ENCODE assay signal across 22 cellular contexts in the genomic region with DNA sequence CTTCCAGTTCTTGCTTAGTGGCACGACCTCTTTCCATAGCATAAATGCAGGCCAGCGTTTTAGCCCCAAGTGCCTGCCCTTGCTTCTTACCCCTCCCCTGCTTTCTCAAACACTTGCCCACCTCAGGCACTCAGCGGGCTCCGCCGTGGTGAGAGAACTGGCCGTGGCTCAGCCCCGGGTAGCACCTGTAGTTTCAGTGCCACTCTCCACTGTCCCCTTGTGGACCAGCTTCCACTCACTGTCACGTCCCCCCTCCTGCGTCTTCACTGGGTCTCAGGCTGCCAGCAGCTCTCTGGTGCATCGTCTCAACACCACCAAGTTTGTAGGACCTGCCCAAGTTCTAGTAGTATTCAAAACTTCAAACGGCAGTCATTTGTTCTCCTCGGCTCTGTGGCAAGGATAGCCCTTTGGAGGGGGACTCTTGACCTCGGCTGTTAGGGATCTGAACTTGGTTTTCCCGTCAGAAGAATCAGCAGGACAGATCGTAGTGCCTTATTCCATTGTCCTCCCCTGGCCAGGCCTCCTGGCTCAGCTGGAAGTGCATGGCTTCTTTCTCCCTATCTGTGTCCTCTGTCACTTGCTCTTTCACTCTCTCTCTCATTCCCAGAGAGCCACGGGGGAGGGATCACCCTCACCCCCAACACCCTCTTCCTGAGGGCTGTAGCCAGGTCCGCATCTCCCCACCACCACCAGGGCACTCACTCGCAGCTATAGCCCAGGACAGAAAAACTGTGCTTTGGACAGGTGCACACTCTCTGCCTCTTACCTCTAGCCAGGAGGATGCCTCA.
"Had no signal": no experiment of that assay in that cellular context is flagged by ENCODE, and none has a peak within 500 bp of the region (broad histone marks: within the 10 kb centered on the region; RNA-seq: fewer than 3 reads in every experiment).

No MANE protein-coding gene starts in this region.

- ATAC-seq: activated CD4-positive, CD25-positive, alpha-beta regulatory T cell treated with anti-CD3 and anti-CD28 coated beads, Interleukin-2, amount 50 U/mL, for 24 hours; activated naive CD8-positive, alpha-beta T cell treated with anti-CD3 and anti-CD28 coated beads, Interleukin-2, amount 50 U/mL, for 24 hours; activated T-cell treated with anti-CD3 and anti-CD28 coated beads, Interleukin-2, amount 50 U/mL, for 72 hours; body of pancreas; foreskin keratinocyte; natural killer cell treated with Interleukin-12 subunit alpha and Interleukin-12 subunit beta and Interleukin-15 and Interleukin-18, amount 100 ng/mL, for 72 hours had no signal

- H3K36me3 ChIP-seq: cardiac muscle cell, ovary had no signal

- DNase-seq: activated CD4-positive, alpha-beta memory T cell treated with anti-CD3 and anti-CD28 coated beads, Interleukin-2, amount 10 ng/mL, durations not matched to agents 7 days and 5 days; activated CD4-positive, alpha-beta T cell treated with anti-CD3 and anti-CD28 coated beads, Interleukin-2, amount 10 ng/mL, durations not matched to agents 24 days and 14 days; activated effector memory CD4-positive, alpha-beta T cell treated with anti-CD3 and anti-CD28 coated beads, Interleukin-2, amount 50 U/mL, for 16 hours; activated naive CD4-positive, alpha-beta T cell treated with anti-CD3 and anti-CD28 coated beads, Interleukin-2, amount 10 ng/mL, durations not matched to agents 7 days and 5 days; activated naive CD8-positive, alpha-beta T cell treated with anti-CD3 and anti-CD28 coated beads, Interleukin-2, amount 50 U/mL, for 24 hours; activated T-cell treated with anti-CD3 and anti-CD28 coated beads, Interleukin-2, amount 50 U/mL, for 72 hours; body of pancreas; effector CD4-positive, alpha-beta T cell; foreskin keratinocyte; hippocampal formation; stimulated activated CD4-positive, alpha-beta T cell treated with anti-CD3 and anti-CD28 coated beads, Interleukin-4, amount 100 ng/mL, for 1 hour; SW 1271; tibial artery had no signal

- H3K27me3 Mint-ChIP-seq: activated CD4-positive, alpha-beta memory T cell treated with anti-CD3 and anti-CD28 coated beads, Interleukin-2, amount 10 ng/mL, durations not matched to agents 7 days and 5 days; activated CD4-positive, alpha-beta T cell treated with anti-CD3 and anti-CD28 coated beads, Interleukin-2, amount 10 ng/mL, durations not matched to agents 24 days and 14 days; activated naive CD4-positive, alpha-beta T cell treated with anti-CD3 and anti-CD28 coated beads, Interleukin-2, amount 10 ng/mL, durations not matched to agents 7 days and 5 days; activated naive CD8-positive, alpha-beta T cell treated with anti-CD3 and anti-CD28 coated beads, Interleukin-2, amount 50 U/mL, for 24 hours; dendritic cell treated with granulocyte-macrophage colony-stimulating factor and Interleukin-4, amounts not matched to agents 40 ng/mL and 50 ng/mL, for 4 days; memory B cell; natural killer cell treated with Interleukin-12 subunit alpha and Interleukin-12 subunit beta and Interleukin-15 and Interleukin-18, amount 100 ng/mL, for 72 hours; stimulated activated naive CD8-positive, alpha-beta T cell treated with anti-CD3 and anti-CD28 coated beads, Interleukin-15, Interleukin-2, amounts not matched to agents 100 ng/mL and 50 ng/mL, for 24 hours had no signal

- H3K4me1 Mint-ChIP-seq: activated naive CD4-positive, alpha-beta T cell treated with anti-CD3 and anti-CD28 coated beads, Interleukin-2, amount 10 ng/mL, durations not matched to agents 7 days and 5 days; memory B cell had no signal

- H3K4me1 ChIP-seq: body of pancreas, foreskin keratinocyte had no signal

- H3K4me3 Mint-ChIP-seq: activated CD4-positive, alpha-beta memory T cell treated with anti-CD3 and anti-CD28 coated beads, Interleukin-2, amount 10 ng/mL, durations not matched to agents 7 days and 5 days; activated CD4-positive, alpha-beta T cell treated with anti-CD3 and anti-CD28 coated beads, Interleukin-2, amount 10 ng/mL, durations not matched to agents 24 days and 14 days; activated naive CD4-positive, alpha-beta T cell treated with anti-CD3 and anti-CD28 coated beads, Interleukin-2, amount 10 ng/mL, durations not matched to agents 7 days and 5 days; activated naive CD8-positive, alpha-beta T cell treated with anti-CD3 and anti-CD28 coated beads, Interleukin-2, amount 50 U/mL, for 24 hours; activated T-cell treated with anti-CD3 and anti-CD28 coated beads, Interleukin-2, amount 50 U/mL, for 72 hours; dendritic cell treated with granulocyte-macrophage colony-stimulating factor and Interleukin-4, amounts not matched to agents 40 ng/mL and 50 ng/mL, for 4 days; memory B cell; natural killer cell treated with Interleukin-12 subunit alpha and Interleukin-12 subunit beta and Interleukin-15 and Interleukin-18, amount 100 ng/mL, for 72 hours; stimulated activated naive CD8-positive, alpha-beta T cell treated with anti-CD3 and anti-CD28 coated beads, Interleukin-15, Interleukin-2, amounts not matched to agents 100 ng/mL and 50 ng/mL, for 24 hours had no signal

- H3K27ac ChIP-seq: body of pancreas, cardiac muscle cell, foreskin keratinocyte, neutrophil, ovary, tibial artery, VCaP had no signal

- H3K27me3 ChIP-seq: body of pancreas, cardiac muscle cell, foreskin keratinocyte, neutrophil, ovary, tibial artery had no signal

- H3K9me3 Mint-ChIP-seq: activated CD4-positive, alpha-beta memory T cell treated with anti-CD3 and anti-CD28 coated beads, Interleukin-2, amount 10 ng/mL, durations not matched to agents 7 days and 5 days; activated CD4-positive, alpha-beta T cell treated with anti-CD3 and anti-CD28 coated beads, Interleukin-2, amount 10 ng/mL, durations not matched to agents 24 days and 14 days; activated naive CD4-positive, alpha-beta T cell treated with anti-CD3 and anti-CD28 coated beads, Interleukin-2, amount 10 ng/mL, durations not matched to agents 7 days and 5 days; activated naive CD8-positive, alpha-beta T cell treated with anti-CD3 and anti-CD28 coated beads, Interleukin-2, amount 50 U/mL, for 24 hours; activated T-cell treated with anti-CD3 and anti-CD28 coated beads, Interleukin-2, amount 50 U/mL, for 72 hours; dendritic cell treated with granulocyte-macrophage colony-stimulating factor and Interleukin-4, amounts not matched to agents 40 ng/mL and 50 ng/mL, for 4 days; memory B cell; natural killer cell treated with Interleukin-12 subunit alpha and Interleukin-12 subunit beta and Interleukin-15 and Interleukin-18, amount 100 ng/mL, for 72 hours; stimulated activated naive CD8-positive, alpha-beta T cell treated with anti-CD3 and anti-CD28 coated beads, Interleukin-15, Interleukin-2, amounts not matched to agents 100 ng/mL and 50 ng/mL, for 24 hours had no signal

- H3K4me3 ChIP-seq: body of pancreas, cardiac muscle cell, ovary, tibial artery had no signal

- H3K27ac Mint-ChIP-seq: activated CD4-positive, alpha-beta memory T cell treated with anti-CD3 and anti-CD28 coated beads, Interleukin-2, amount 10 ng/mL, durations not matched to agents 7 days and 5 days; activated CD4-positive, alpha-beta T cell treated with anti-CD3 and anti-CD28 coated beads, Interleukin-2, amount 10 ng/mL, durations not matched to agents 24 days and 14 days; activated naive CD4-positive, alpha-beta T cell treated with anti-CD3 and anti-CD28 coated beads, Interleukin-2, amount 10 ng/mL, durations not matched to agents 7 days and 5 days; activated naive CD8-positive, alpha-beta T cell treated with anti-CD3 and anti-CD28 coated beads, Interleukin-2, amount 50 U/mL, for 24 hours; activated T-cell treated with anti-CD3 and anti-CD28 coated beads, Interleukin-2, amount 50 U/mL, for 72 hours; dendritic cell treated with granulocyte-macrophage colony-stimulating factor and Interleukin-4, amounts not matched to agents 40 ng/mL and 50 ng/mL, for 4 days; memory B cell; stimulated activated naive CD8-positive, alpha-beta T cell treated with anti-CD3 and anti-CD28 coated beads, Interleukin-15, Interleukin-2, amounts not matched to agents 100 ng/mL and 50 ng/mL, for 24 hours had no signal

- H3K9me3 ChIP-seq: body of pancreas, neutrophil, ovary, tibial artery had no signal

- H3K36me3 Mint-ChIP-seq: activated naive CD4-positive, alpha-beta T cell treated with anti-CD3 and anti-CD28 coated beads, Interleukin-2, amount 10 ng/mL, durations not matched to agents 7 days and 5 days had no signal
